In the genomic region with DNA sequence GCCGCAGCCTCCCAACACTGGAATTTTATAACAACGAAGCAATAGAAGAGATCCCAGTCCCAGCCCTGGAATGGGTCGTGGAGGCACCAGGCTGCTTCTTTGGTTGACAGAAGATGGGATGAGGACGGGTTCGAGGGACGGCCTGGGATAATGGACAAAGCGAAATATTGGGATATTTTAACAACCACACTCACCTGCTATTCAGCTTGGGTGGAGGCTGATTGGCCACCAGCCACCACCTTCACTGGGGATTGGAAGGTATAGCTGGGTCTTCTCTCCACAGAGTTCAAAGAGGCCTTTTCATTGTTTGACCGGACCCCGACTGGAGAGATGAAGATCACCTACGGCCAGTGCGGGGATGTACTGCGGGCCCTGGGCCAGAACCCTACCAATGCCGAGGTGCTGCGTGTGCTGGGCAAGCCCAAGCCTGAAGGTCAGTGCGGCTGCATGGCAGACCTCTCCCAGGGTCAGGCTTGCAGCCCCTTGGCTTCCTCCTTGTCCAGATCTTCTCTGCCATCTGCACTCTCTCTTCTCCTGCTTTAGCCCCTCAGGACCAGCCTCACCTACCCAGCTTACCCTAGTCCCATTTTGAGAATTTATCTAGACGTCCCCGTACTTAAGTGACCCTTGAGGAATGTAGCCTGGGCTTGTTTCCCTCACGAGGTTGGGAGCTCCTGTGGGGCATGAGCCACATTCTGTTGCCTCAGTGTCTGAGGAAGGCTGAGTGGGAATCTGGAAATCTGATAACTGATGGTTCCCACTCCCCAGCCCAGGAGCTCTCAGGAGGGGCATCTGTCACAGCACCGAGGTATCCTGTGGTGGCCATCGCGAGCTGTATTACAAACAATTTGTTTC, we compare ENCODE assay signal across 18 cellular contexts. TPM values are rescaled to one million over a fixed set of nuclear protein-coding genes. Genes with fewer than 3 reads are reported as not detected.
DNase-seq lines count a peak whose midpoint lies in the region; ATAC-seq and TF ChIP-seq lines count a peak whose summit lies in the region.
"Had no signal": no experiment of that assay in that cellular context is flagged by ENCODE, and none has a peak within 500 bp of the region (broad histone marks: within the 10 kb centered on the region; RNA-seq: fewer than 3 reads in every experiment).

No MANE protein-coding gene starts in this region.

- H3K36me3 ChIP-seq in BLaER1 treated with 17β-estradiol and CSF1 and Interleukin-3, amounts not matched to agents 10 nM and 100 nM: peaks cover 0 to 5% (median 0%) of the 10 kb centered on the region in 11 experiments; a peak in 2 of 22 replicates
- H3K36me3 ChIP-seq in KOPT-K1 (ENCODE audit: insufficient read depth, low read length) (no peaks in the 10 kb centered on the region), thyroid gland (no peaks in the 10 kb centered on the region)
- H3K36me3 ChIP-seq: HAP-1, right lobe of liver, upper lobe of right lung had no signal

- peak overlapping the region; percentile 69 to 85 for H3K4me3 Mint-ChIP-seq in effector memory CD8-positive, alpha-beta T cell
- peak overlapping the region in 4 of 8 donors; percentile 23 to 83 (median 58) for H3K4me3 Mint-ChIP-seq in naive B cell
- H3K4me3 Mint-ChIP-seq: stimulated activated naive CD8-positive, alpha-beta T cell treated with anti-CD3 and anti-CD28 coated beads, Interleukin-15, Interleukin-2, amounts not matched to agents 100 ng/mL and 50 ng/mL, for 24 hours had no signal

- peak overlapping the region; percentile 17 to 92 (median 77) for H3K4me2 ChIP-seq in BLaER1 treated with 17β-estradiol and CSF1 and Interleukin-3, amounts not matched to agents 10 nM and 100 nM

- DNase-seq in effector memory CD8-positive, alpha-beta T cell: no peak
- DNase-seq in naive B cell (no peak), NCI-H446 (lab: John Stamatoyannopoulos, UW) (no peak), thyroid gland (no peak), SK-N-DZ (ENCODE audit: low spot score) (no peak)
- DNase-seq: activated effector memory CD4-positive, alpha-beta T cell treated with anti-CD3 and anti-CD28 coated beads, Interleukin-2, amount 50 U/mL, for 16 hours; aorta; kidney glomerular epithelial cell; midbrain; NCI-H187 treated with DMSO at 0.1 percent for 48 hours; NCI-H510A; right lobe of liver; upper lobe of right lung had no signal

- TF ChIP-seq CTCF in thyroid gland (IDR thresholded peaks at IDR 0.05): no peak

- no peak for ATAC-seq in effector memory CD8-positive, alpha-beta T cell (replicated peaks)
- ATAC-seq in naive B cell (ENCODE audit: low read depth in 2 of 2): no peak

- peak overlapping the region; percentile 90 to 93 for H3K27ac Mint-ChIP-seq in effector memory CD8-positive, alpha-beta T cell
- peak overlapping the region in 4 of 6 donors; percentile 1 to 90 (median 59) for H3K27ac Mint-ChIP-seq in naive B cell
- H3K27ac Mint-ChIP-seq: stimulated activated naive CD8-positive, alpha-beta T cell treated with anti-CD3 and anti-CD28 coated beads, Interleukin-15, Interleukin-2, amounts not matched to agents 100 ng/mL and 50 ng/mL, for 24 hours had no signal

- H3K9me3 ChIP-seq in BLaER1 treated with 17β-estradiol and CSF1 and Interleukin-3, amounts not matched to agents 10 nM and 100 nM (replicated peaks in 1 of 11): peaks cover 9 to 30% (median 24%) of the 10 kb centered on the region in 11 experiments
- peaks cover 18% of the 10 kb centered on the region for H3K9me3 ChIP-seq in KOPT-K1 (ENCODE audit: insufficient read depth, low read length, poor library complexity, severe bottlenecking)
- no peaks in the 10 kb centered on the region for H3K9me3 ChIP-seq in thyroid gland
- H3K9me3 ChIP-seq: right lobe of liver, upper lobe of right lung had no signal

- peaks cover 0 to 18% (median 0%) of the 10 kb centered on the region in 11 experiments; a peak in 4 of 22 replicates for H4K20me1 ChIP-seq in BLaER1 treated with 17β-estradiol and CSF1 and Interleukin-3, amounts not matched to agents 10 nM and 100 nM

- peaks cover 37 to 38% of the 10 kb centered on the region in 2 donors for H3K4me1 Mint-ChIP-seq in effector memory CD8-positive, alpha-beta T cell (ENCODE audit: low read depth in 2 of 2)
- H3K4me1 Mint-ChIP-seq in naive B cell: peaks cover 31 to 54% (median 36%) of the 10 kb centered on the region in 3 donors

- TF ChIP-seq POLR2A in thyroid gland (IDR thresholded peaks at IDR 0.05): no peak

- no peaks in the 10 kb centered on the region for H3K9me3 Mint-ChIP-seq in effector memory CD8-positive, alpha-beta T cell
- H3K9me3 Mint-ChIP-seq in naive B cell: peaks cover 0 to 9% (median 5%) of the 10 kb centered on the region in 7 donors

- 87 to 92% methylated on average over 17 to 21 of the region's 21 CpGs for WGBS in thyroid gland, 2 donors

- peak overlapping the region in 3 of 11 experiments; percentile 6 to 26 (median 22); a peak in 2 of 22 replicates for H3K9ac ChIP-seq in BLaER1 treated with 17β-estradiol and CSF1 and Interleukin-3, amounts not matched to agents 10 nM and 100 nM

- peaks cover 4% of the 10 kb centered on the region for H3K36me3 Mint-ChIP-seq in effector memory CD8-positive, alpha-beta T cell (ENCODE audit: insufficient read depth)
- H3K36me3 Mint-ChIP-seq in naive B cell: no peaks in the 10 kb centered on the region

- peaks cover 38 to 57% (median 51%) of the 10 kb centered on the region in 10 experiments for H3K4me1 ChIP-seq in BLaER1 treated with 17β-estradiol and CSF1 and Interleukin-3, amounts not matched to agents 10 nM and 100 nM
- peaks cover 4% of the 10 kb centered on the region in 2 donors for H3K4me1 ChIP-seq in thyroid gland

- no peaks in the 10 kb centered on the region for H3K27me3 Mint-ChIP-seq in effector memory CD8-positive, alpha-beta T cell
- peaks cover 0 to 3% (median 0%) of the 10 kb centered on the region in 3 donors for H3K27me3 Mint-ChIP-seq in naive B cell
- H3K27me3 Mint-ChIP-seq: stimulated activated naive CD8-positive, alpha-beta T cell treated with anti-CD3 and anti-CD28 coated beads, Interleukin-15, Interleukin-2, amounts not matched to agents 100 ng/mL and 50 ng/mL, for 24 hours had no signal

- intact Hi-C loops in thyroid gland (cut with DNase I): no loop called here

- peaks cover 0 to 40% (median 0%) of the 10 kb centered on the region in 11 experiments; a peak in 7 of 22 replicates for H3K27me3 ChIP-seq in BLaER1 treated with 17β-estradiol and CSF1 and Interleukin-3, amounts not matched to agents 10 nM and 100 nM
- no peaks in the 10 kb centered on the region for H3K27me3 ChIP-seq in thyroid gland
- H3K27me3 ChIP-seq: right lobe of liver, upper lobe of right lung had no signal

- peak overlapping the region in 2 of 11 experiments; percentile 2 to 12; a peak in 3 of 22 replicates for H3K27ac ChIP-seq in BLaER1 treated with 17β-estradiol and CSF1 and Interleukin-3, amounts not matched to agents 10 nM and 100 nM
- H3K27ac ChIP-seq in KOPT-K1 (ENCODE audit: low read depth, low read length, poor library complexity, severe bottlenecking) (peak overlapping the region; percentile 55), thyroid gland (no peak overlapping the region)
- H3K27ac ChIP-seq: coronary artery, right lobe of liver, upper lobe of right lung had no signal

- H3K4me3 ChIP-seq in BLaER1 treated with 17β-estradiol and CSF1 and Interleukin-3, amounts not matched to agents 10 nM and 100 nM: no peak overlapping the region
- no peak overlapping the region for H3K4me3 ChIP-seq in thyroid gland (replicated peaks in 1 of 3)
- H3K4me3 ChIP-seq: coronary artery, HAP-1, right lobe of liver, upper lobe of right lung had no signal

RNA-seq across cellular contexts. Expression of a gene that starts 10.7 kb away (rescaled TPM):
- under 1 TPM in 2 of 6 donors, not detected in 4; 0.53 to 0.55 TPM for polyA plus RNA-seq in naive B cell (ENCODE audit: low read depth in 6 of 6)
- total RNA-seq in thyroid gland: 10 to 100 TPM in 1 of 4 donors, 1 to 10 TPM in 3; 5.2 to 11.0 (median 6.2) TPM
- not detected in 2 replicates for polyA plus RNA-seq in SK-N-DZ (2014; cell fraction: cytosol; rRNA removed)
- polyA plus RNA-seq in SK-N-DZ (2014; cell fraction: nucleus; rRNA removed): 0.47 TPM in 1 of 2 replicates, not detected in the other

RNA-seq across cellular contexts. Expression of a gene that starts 30.8 kb away (rescaled TPM):
- polyA plus RNA-seq in naive B cell (ENCODE audit: low read depth in 6 of 6): 100 to 1,000 TPM in 3 of 6 donors, 10 to 100 TPM in 3; 88.1 to 112 (median 97.6) TPM
- 100 to 1,000 TPM; 124 to 195 (median 181) TPM for total RNA-seq in thyroid gland
- 58.9 and 61.2 TPM in 2 replicates for polyA plus RNA-seq in SK-N-DZ (2014; cell fraction: cytosol; rRNA removed)
- 71.2 and 102 TPM in 2 replicates for polyA plus RNA-seq in SK-N-DZ (2014; cell fraction: nucleus; rRNA removed)

RNA-seq across cellular contexts. Expression of a gene that starts 33.8 kb away (rescaled TPM):
- polyA plus RNA-seq in naive B cell (ENCODE audit: low read depth in 6 of 6): 1 to 10 TPM in 5 of 6 donors, not detected in 1; 2.1 to 9.2 (median 5.1) TPM
- 100 to 1,000 TPM; 102 to 260 (median 149) TPM for total RNA-seq in thyroid gland
- not detected in 2 replicates for polyA plus RNA-seq in SK-N-DZ (2014; cell fraction: cytosol; rRNA removed)
- 0.44 TPM in 1 of 2 replicates, not detected in the other for polyA plus RNA-seq in SK-N-DZ (2014; cell fraction: nucleus; rRNA removed)
